ENCODE assay signal across 9 cellular contexts in the genomic region with DNA sequence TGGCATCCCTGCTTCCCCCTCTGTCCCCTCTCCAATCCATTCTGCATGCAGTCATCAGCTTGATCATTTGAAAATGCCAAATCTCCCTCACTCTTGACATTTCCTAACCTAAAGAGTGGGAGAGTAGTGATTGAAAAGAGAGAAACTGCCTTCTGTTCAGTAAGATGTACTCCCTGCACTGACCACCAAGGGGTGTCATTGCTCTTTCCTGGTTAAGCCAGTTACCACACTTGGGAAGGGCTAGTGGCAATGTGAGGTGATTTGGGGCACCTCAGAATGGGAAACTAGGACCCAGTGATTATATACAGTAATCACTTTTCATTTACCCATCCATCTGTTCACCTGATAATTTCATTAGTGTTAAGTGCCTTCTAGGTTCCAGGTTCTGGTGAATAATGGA. TPM values are rescaled to one million over a fixed set of nuclear protein-coding genes. Genes with fewer than 3 reads are reported as not detected.
A peak's percentile ranks its signal among the peaks of the same experiment; 100 is the strongest.
DNase-seq lines count a peak whose midpoint lies in the region; ATAC-seq, FAIRE-seq and TF ChIP-seq lines count a peak whose summit lies in the region.
"Had no signal": no experiment of that assay in that cellular context is flagged by ENCODE, and none has a peak within 500 bp of the region (broad histone marks: within the 10 kb centered on the region; RNA-seq: fewer than 3 reads in every experiment).

No MANE protein-coding gene starts in this region.

- peak overlapping the region in 1 of 7 donors; percentile 27 for H3K27ac Mint-ChIP-seq in CD14-positive monocyte

- ATAC-seq in body of pancreas (peak; percentile 52), HG03045 (IDR thresholded peaks at IDR 0.05; ENCODE audit: unreplicated experiment) (no peak)

- FAIRE-seq in GM12891 (lab: Jason Lieb, UNC) (peak; percentile 63), kidney (lab: Jason Lieb, UNC) (no peak), urothelium cell line (lab: Jason Lieb, UNC) (no peak)

- intact Hi-C loops in CD14-positive monocyte (cut with micrococcal nuclease) (loop anchor here in 1 of 2 donors (5.0 kb wide), 1 partner anchor 294 kb away; no protein-coding TSS in a partner anchor), body of pancreas (cut with DNase I) (no loop called here), kidney (cut with DNase I) (no loop called here)

- H3K36me3 ChIP-seq in body of pancreas (replicated peaks in 1 of 2; ENCODE audit: insufficient read depth in 1 of 2, low read depth in 2 of 2) (peaks cover 0 to 7% of the 10 kb centered on the region in 2 donors), kidney (ENCODE audit: control insufficient read depth in 1 of 2, insufficient read depth in 2 of 2, low read length in 2 of 2) (peaks cover 15 to 28% of the 10 kb centered on the region in 2 donors)

- no peak overlapping the region for H3K27ac ChIP-seq in body of pancreas
- H3K27ac ChIP-seq in kidney (ENCODE audit: low read depth in 2 of 2, low read length in 2 of 2): no peak overlapping the region

- peak overlapping the region in 1 of 2 donors; percentile 4 for H3K9ac ChIP-seq in kidney (ENCODE audit: low read length in 2 of 2)

- DNase-seq in CD14-positive monocyte (ENCODE audit: low spot score) (no peak), GM12891 (ENCODE audit: insufficient read length, low spot score) (no peak), NCI-H82 (lab: John Stamatoyannopoulos, UW) (peak; percentile 91), body of pancreas (peak in 2 of 4 donors; percentile 18 to 33), kidney (no peak), urothelium cell line (ENCODE audit: low spot score) (peak; percentile 52), GF-D8 (lab: John Stamatoyannopoulos, UW) (no peak)

- H3K9me3 ChIP-seq in body of pancreas: no peaks in the 10 kb centered on the region
- no peaks in the 10 kb centered on the region for H3K9me3 ChIP-seq in kidney (ENCODE audit: control insufficient read depth in 1 of 2, low read length in 2 of 2)

- TF ChIP-seq CTCF in CD14-positive monocyte (IDR thresholded peaks at IDR 0.05) (peak; percentile 60), body of pancreas (IDR thresholded peaks at IDR 0.05) (peak in 6 of 7 experiments; percentile 17 to 48 (median 37)), kidney (IDR thresholded peaks at IDR 0.05; ENCODE audit: borderline replicate concordance, extremely low read depth, insufficient read depth) (peak; percentile 39)

- H3K4me3 ChIP-seq in body of pancreas: no peak overlapping the region
- H3K4me3 ChIP-seq in kidney (ENCODE audit: low read length in 2 of 2): no peak overlapping the region

- peaks cover 82 to 90% of the 10 kb centered on the region in 2 donors for H3K36me3 Mint-ChIP-seq in CD14-positive monocyte

- H3K9me3 Mint-ChIP-seq in CD14-positive monocyte: no peaks in the 10 kb centered on the region
- H3K9me3 Mint-ChIP-seq: IgD-negative memory B cell had no signal

- H3K27me3 ChIP-seq in body of pancreas: no peaks in the 10 kb centered on the region

- TF ChIP-seq POLR2A in GM12891 (IDR thresholded peaks at IDR 0.05; ENCODE audit: low read depth, low read length) (no peak), body of pancreas (IDR thresholded peaks at IDR 0.05) (no peak)

- H3K4me1 Mint-ChIP-seq in CD14-positive monocyte: no peaks in the 10 kb centered on the region

- no peak overlapping the region for H3K4me3 Mint-ChIP-seq in CD14-positive monocyte
- H3K4me3 Mint-ChIP-seq: IgD-negative memory B cell had no signal

- H3K27me3 Mint-ChIP-seq in CD14-positive monocyte (ENCODE audit: low read depth in 3 of 3): no peaks in the 10 kb centered on the region
- H3K27me3 Mint-ChIP-seq: IgD-negative memory B cell had no signal

- H3K4me1 ChIP-seq in body of pancreas (no peaks in the 10 kb centered on the region), kidney (ENCODE audit: control insufficient read depth in 1 of 2, insufficient read depth in 1 of 2, low read depth in 1 of 2, low read length in 2 of 2) (no peaks in the 10 kb centered on the region)

TF ChIP-seq in GM12891, 5 proteins besides CTCF, POLR2A, EP300 and RAD21:
- TF ChIP-seq POLR2AphosphoS5 (IDR thresholded peaks at IDR 0.05; ENCODE audit: low read depth, low read length): no peak
- no peak for TF ChIP-seq SPI1 (IDR thresholded peaks at IDR 0.05; ENCODE audit: low read depth, low read length)
- no peak for TF ChIP-seq PAX5 (IDR thresholded peaks at IDR 0.05; ENCODE audit: insufficient read depth, low read length, severe bottlenecking)
- TF ChIP-seq POU2F2 (IDR thresholded peaks at IDR 0.05; ENCODE audit: low read depth, low read length): no peak
- no peak for TF ChIP-seq TAF1 (IDR thresholded peaks at IDR 0.05; ENCODE audit: low read depth, low read length)

RNA-seq across cellular contexts. Expression of a gene that starts 6.9 kb away (rescaled TPM):
- polyA plus RNA-seq in CD14-positive monocyte (not detected), kidney (ENCODE audit: insufficient read depth, low read depth, low replicate concordance) (not detected)
- 0.05 TPM for polyA plus RNA-seq in GM12891 (2012; ENCODE audit: low read depth, missing spikeins)
- total RNA-seq in body of pancreas (not detected), kidney (0.22 TPM)
- polyA plus RNA-seq: IgD-negative memory B cell had no signal

RNA-seq across cellular contexts. Expression of a gene that starts 10.8 kb away (rescaled TPM):
- 1 to 10 TPM; 3.7 to 9.2 TPM for polyA plus RNA-seq in CD14-positive monocyte
- polyA plus RNA-seq in GM12891 (2012; ENCODE audit: low read depth, missing spikeins): 3.5 TPM
- total RNA-seq in body of pancreas: 1 to 10 TPM; 2.0 to 2.1 TPM
- 7.5 TPM for total RNA-seq in kidney
- polyA plus RNA-seq in kidney (ENCODE audit: insufficient read depth, low read depth, low replicate concordance): 14.6 TPM

RNA-seq across cellular contexts. Expression of a gene that starts 11.0 kb away (rescaled TPM):
- 10 to 100 TPM; 16.8 to 16.9 TPM for polyA plus RNA-seq in CD14-positive monocyte
- 16.2 TPM for polyA plus RNA-seq in GM12891 (2012; ENCODE audit: low read depth, missing spikeins)
- 10 to 100 TPM; 16.9 to 34.9 TPM for total RNA-seq in body of pancreas
- total RNA-seq in kidney: 29.7 TPM
- polyA plus RNA-seq in kidney (ENCODE audit: insufficient read depth, low read depth, low replicate concordance): 19.0 TPM

RNA-seq across cellular contexts. Expression of a gene that starts 37.8 kb away (rescaled TPM):
- polyA plus RNA-seq in CD14-positive monocyte (not detected), kidney (ENCODE audit: insufficient read depth, low read depth, low replicate concordance) (42.5 TPM)
- polyA plus RNA-seq in GM12891 (2012; ENCODE audit: low read depth, missing spikeins): not detected
- total RNA-seq in body of pancreas (not detected), kidney (23.2 TPM)
- polyA plus RNA-seq: IgD-negative memory B cell had no signal

RNA-seq across cellular contexts. Expression of a gene that starts 39.1 kb away (rescaled TPM):
- polyA plus RNA-seq in CD14-positive monocyte (1 to 10 TPM; 6.0 to 8.4 TPM), kidney (ENCODE audit: insufficient read depth, low read depth, low replicate concordance) (5.4 TPM)
- polyA plus RNA-seq in GM12891 (2012; ENCODE audit: low read depth, missing spikeins): 2.7 TPM
- total RNA-seq in body of pancreas (10 to 100 TPM in 1 of 2 donors, 1 to 10 TPM in 1; 8.8 to 11.9 TPM), kidney (13.3 TPM)

Comparison
In these comparisons a context has a peak if more than half of its experiments do, and no peak if none do; other contexts are left out.
1. DNase-seq: peak in NCI-H82 (single experiment) and urothelium cell line (single experiment); none in CD14-positive monocyte (single experiment), GM12891 (single experiment), kidney (single experiment) and GF-D8 (single experiment).
2. Peak in every context shown above with its lines, with median percentiles within 50 percentile points of each other: CTCF ChIP-seq.